17 cellular contexts compared by ENCODE assay signal in the genomic region with DNA sequence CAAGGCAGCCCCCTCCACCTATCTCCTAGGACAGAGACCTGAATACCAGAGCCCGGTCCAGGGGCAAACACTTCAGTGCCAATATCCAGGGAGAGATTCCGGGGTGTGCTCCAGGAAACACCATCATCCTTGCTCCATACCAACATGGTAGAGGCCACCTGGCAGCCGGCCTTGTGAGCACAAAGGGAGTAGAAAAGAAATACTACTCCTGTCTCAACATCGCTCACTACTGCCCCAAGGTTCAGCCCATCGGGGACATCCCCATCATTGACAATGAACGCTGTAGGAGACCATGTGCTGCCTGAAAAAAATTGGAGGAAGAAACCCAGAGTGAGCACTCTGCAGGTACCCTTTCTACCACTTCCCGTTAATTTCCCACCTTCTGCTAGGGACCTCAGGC. TPM values are rescaled to one million over a fixed set of nuclear protein-coding genes. Genes with fewer than 3 reads are reported as not detected.
DNase-seq lines count a peak whose midpoint lies in the region; ATAC-seq, FAIRE-seq and TF ChIP-seq lines count a peak whose summit lies in the region.
"Had no signal": no experiment of that assay in that cellular context is flagged by ENCODE, and none has a peak within 500 bp of the region (broad histone marks: within the 10 kb centered on the region; RNA-seq: fewer than 3 reads in every experiment).

No MANE protein-coding gene starts in this region.

- TF ChIP-seq RAD21 in K562 (CRISPR knock-in tag; conservative IDR thresholded peaks at IDR 0.05 in 1 of 2, IDR thresholded peaks at IDR 0.05 in 1 of 2) (no peak), neural cell (conservative IDR thresholded peaks at IDR 0.05) (no peak)

- H3K9me2 ChIP-seq in neural cell (ENCODE audit: insufficient read depth, low read length) = no peaks in the 10 kb centered on the region

- peaks cover 22% of the 10 kb centered on the region for H3K4me1 ChIP-seq in CD4-positive, CD25-positive, alpha-beta regulatory T cell (ENCODE audit: control insufficient read depth, insufficient read depth, low read length, poor library complexity, severe bottlenecking)
- H3K4me1 ChIP-seq in DND-41 (ENCODE audit: insufficient read depth, low read length) (peaks cover 34% of the 10 kb centered on the region), K562 (replicated peaks in 1 of 2; ENCODE audit: control insufficient read depth in 2 of 2, insufficient read depth in 2 of 2, low read length in 2 of 2) (peaks cover 13 to 43% of the 10 kb centered on the region in 2 experiments; a peak in 4 of 5 replicates)

- peak overlapping the region in 3 of 4 donors; percentile 2 to 91 (median 90) for H3K4me3 Mint-ChIP-seq in CD4-positive, CD25-positive, alpha-beta regulatory T cell

- peaks cover 9% of the 10 kb centered on the region for H3K9me1 ChIP-seq in K562 (ENCODE audit: control insufficient read depth, insufficient read depth, low read length)

- peaks cover 12% of the 10 kb centered on the region for H3K36me3 ChIP-seq in CD4-positive, CD25-positive, alpha-beta regulatory T cell (ENCODE audit: control insufficient read depth, insufficient read depth, low read length)
- peaks cover 15% of the 10 kb centered on the region for H3K36me3 ChIP-seq in DND-41 (ENCODE audit: insufficient read depth, low read length)
- peaks cover 55% of the 10 kb centered on the region; the same call in 2 of the 3 replicates for H3K36me3 ChIP-seq in K562 (ENCODE audit: control insufficient read depth, insufficient read depth, low read length)
- H3K36me3 ChIP-seq in neural cell (ENCODE audit: insufficient read depth, low read length) = no peaks in the 10 kb centered on the region

- in situ Hi-C loops in K562 (cut with MboI) = loop anchor here (5.0 kb wide), 1 partner anchor 199 kb away; a partner anchor contains a TSS

- H3K79me2 ChIP-seq in DND-41 (ENCODE audit: insufficient read depth, low read length) (peaks cover 11% of the 10 kb centered on the region), K562 (ENCODE audit: control insufficient read depth, insufficient read depth, low read length) (peaks cover 24% of the 10 kb centered on the region), neural cell (replicated peaks; ENCODE audit: insufficient read depth, low read length) (peaks cover 8% of the 10 kb centered on the region)

- TF ChIP-seq CTCF in DND-41 (IDR thresholded peaks at IDR 0.05; ENCODE audit: borderline replicate concordance, extremely low read depth, low read length, poor library complexity, severe bottlenecking) (no peak), K562 (IDR thresholded peaks at IDR 0.05 in 2 of 3, conservative IDR thresholded peaks at IDR 0.05 in 1 of 3; ENCODE audit: insufficient read depth in 2 of 3, low read depth in 1 of 3, low read length in 3 of 3) (no peak), neural cell (IDR thresholded peaks at IDR 0.05; ENCODE audit: poor library complexity, severe bottlenecking) (no peak)

- intact Hi-C loops in K562 (cut with micrococcal nuclease) = no loop called here
- intact Hi-C loops in left colon (cut with DNase I, micrococcal nuclease) = no loop called here

- peaks cover 0 to 1% (median 0%) of the 10 kb centered on the region in 7 donors for H3K9me3 Mint-ChIP-seq in CD4-positive, CD25-positive, alpha-beta regulatory T cell
- H3K9me3 Mint-ChIP-seq: activated naive CD4-positive, alpha-beta T cell treated with anti-CD3 and anti-CD28 coated beads, Interleukin-2, amount 50 U/mL, for 72 hours had no signal

- H3K9me3 ChIP-seq in CD4-positive, CD25-positive, alpha-beta regulatory T cell (ENCODE audit: control insufficient read depth in 2 of 2, low read length in 2 of 2) = no peaks in the 10 kb centered on the region
- H3K9me3 ChIP-seq in DND-41 (ENCODE audit: insufficient read depth, low read length, severe bottlenecking) (no peaks in the 10 kb centered on the region), K562 (replicated peaks; ENCODE audit: control insufficient read depth, insufficient read depth, low read depth, low read length) (no peaks in the 10 kb centered on the region), neural cell (ENCODE audit: low read length) (no peaks in the 10 kb centered on the region)

- H3K9ac ChIP-seq in DND-41 (ENCODE audit: low read depth, low read length) = no peak overlapping the region
- no peak overlapping the region for H3K9ac ChIP-seq in K562 (ENCODE audit: insufficient read depth in 1 of 2, low read depth in 2 of 2, low read length in 2 of 2)
- H3K9ac ChIP-seq in neural cell (ENCODE audit: low read length) = no peak overlapping the region

- peaks cover 4 to 37% (median 18%) of the 10 kb centered on the region in 4 donors for H3K4me1 Mint-ChIP-seq in CD4-positive, CD25-positive, alpha-beta regulatory T cell

- CTCF ChIA-PET in K562 (lab: Yijun Ruan, JAX; ENCODE audit: low intra/inter-chr PET ratio) = no interaction called here

- H3K27ac Mint-ChIP-seq in CD4-positive, CD25-positive, alpha-beta regulatory T cell = peak overlapping the region in 1 of 3 donors; percentile 95

- 83% methylated on average over 7 of the region's 7 CpGs for WGBS in K562 (ENCODE audit: insufficient coverage, low coverage, missing lambda C conversion rate)

- TF ChIP-seq POLR2A in K562 (conservative IDR thresholded peaks at IDR 0.05) = no peak

- POLR2A ChIA-PET in K562 (lab: Yijun Ruan, JAX) = interaction anchor here (0.6 to 6.2 kb wide), 4 partner anchors 16 to 209 kb away, joined by 3 to 91 read pairs (median 46); a partner anchor contains a TSS

- no peak overlapping the region for H3K27ac ChIP-seq in CD4-positive, CD25-positive, alpha-beta regulatory T cell (ENCODE audit: insufficient read depth, low read length, poor library complexity, severe bottlenecking)
- no peak overlapping the region for H3K27ac ChIP-seq in DND-41 (ENCODE audit: low read length)
- no peak overlapping the region for H3K27ac ChIP-seq in K562 (ENCODE audit: extremely low read depth, low read depth, low read length)
- H3K27ac ChIP-seq in neural cell (ENCODE audit: low read length) = no peak overlapping the region
- H3K27ac ChIP-seq: HL-60 had no signal

- H4K20me1 ChIP-seq in DND-41 (ENCODE audit: insufficient read depth, low read length) (no peaks in the 10 kb centered on the region), K562 (replicated peaks; ENCODE audit: control insufficient read depth, insufficient read depth, low read length) (no peaks in the 10 kb centered on the region), neural cell (ENCODE audit: insufficient read depth) (no peaks in the 10 kb centered on the region)

- no peaks in the 10 kb centered on the region for H3K27me3 Mint-ChIP-seq in CD4-positive, CD25-positive, alpha-beta regulatory T cell

- no peaks in the 10 kb centered on the region for H3K27me3 ChIP-seq in CD4-positive, CD25-positive, alpha-beta regulatory T cell (ENCODE audit: control insufficient read depth, insufficient read depth, low read length)
- no peaks in the 10 kb centered on the region for H3K27me3 ChIP-seq in DND-41 (ENCODE audit: insufficient read depth, low read length, poor library complexity)
- H3K27me3 ChIP-seq in K562 (ENCODE audit: control insufficient read depth in 2 of 2, insufficient read depth in 2 of 2, low read length in 2 of 2) = no peaks in the 10 kb centered on the region
- H3K27me3 ChIP-seq in neural cell (ENCODE audit: insufficient read depth, low read depth, low read length) = no peaks in the 10 kb centered on the region

- TF ChIP-seq EP300 in K562 (IDR thresholded peaks at IDR 0.05; ENCODE audit: low read length) = no peak
- no peak for TF ChIP-seq EP300 in neural cell (conservative IDR thresholded peaks at IDR 0.05; ENCODE audit: poor library complexity, severe bottlenecking)

- H3F3A ChIP-seq in neural cell (ENCODE audit: insufficient read depth, low read length, poor library complexity, severe bottlenecking) = no peaks in the 10 kb centered on the region

- no TSS peak for BruUV-seq in K562 (replicated peaks; lab: Mats Ljungman, UMichigan)

- peaks cover 15% of the 10 kb centered on the region for H3K36me3 Mint-ChIP-seq in CD4-positive, CD25-positive, alpha-beta regulatory T cell
- H3K36me3 Mint-ChIP-seq: activated naive CD4-positive, alpha-beta T cell treated with anti-CD3 and anti-CD28 coated beads, Interleukin-2, amount 50 U/mL, for 72 hours had no signal

- no peak overlapping the region for H3K4me3 ChIP-seq in CD4-positive, CD25-positive, alpha-beta regulatory T cell (ENCODE audit: low read depth, low read length)
- H3K4me3 ChIP-seq in DND-41 (ENCODE audit: low read depth in 1 of 2, low read length in 2 of 2) (no peak overlapping the region), K562 (no peak overlapping the region), neural cell (ENCODE audit: low read length) (peak overlapping the region; percentile 90)

- no peak for FAIRE-seq in K562 (lab: Jason Lieb, UNC)
- FAIRE-seq: bronchial epithelial cell had no signal

- ATAC-seq in CD4-positive, CD25-positive, alpha-beta regulatory T cell (ENCODE audit: low read depth in 2 of 2) = no peak
- ATAC-seq in DND-41 (ENCODE audit: insufficient read depth, low read depth) = no peak
- ATAC-seq in K562 = no peak
- no peak for ATAC-seq in left colon
- ATAC-seq: activated naive CD4-positive, alpha-beta T cell treated with anti-CD3 and anti-CD28 coated beads, Interleukin-2, amount 50 U/mL, for 72 hours; left lobe of liver had no signal

- H3K4me2 ChIP-seq in DND-41 (ENCODE audit: insufficient read depth, low read length) (peak overlapping the region; percentile 89; the same call in 1 of the 2 replicates), K562 (ENCODE audit: insufficient read depth, low read length) (no peak overlapping the region), neural cell (ENCODE audit: low read length) (no peak overlapping the region)

- H2AFZ ChIP-seq in DND-41 (ENCODE audit: low read depth, low read length) = no peak overlapping the region
- H2AFZ ChIP-seq in K562 (ENCODE audit: low read depth, low read length) = no peak overlapping the region
- no peak overlapping the region for H2AFZ ChIP-seq in neural cell (ENCODE audit: low read depth, low read length)

- no peak for DNase-seq in CD4-positive, CD25-positive, alpha-beta regulatory T cell
- DNase-seq in DND-41 (no peak), K562 (ENCODE audit: extremely low read depth in 1 of 4, low spot score in 3 of 4) (no peak), left colon (no peak), DMS79 (lab: John Stamatoyannopoulos, UW) (no peak), SHP77 (lab: John Stamatoyannopoulos, UW) (no peak)
- DNase-seq: activated CD8-positive, alpha-beta memory T cell treated with anti-CD3 and anti-CD28 coated beads for 24 hours; EL; KG1; NCI-H226; SHP77 treated with DMSO at 0.1 percent for 48 hours had no signal

RNA-seq across cellular contexts. Expression of a gene that starts 1.5 kb away (rescaled TPM):
- total RNA-seq in CD4-positive, CD25-positive, alpha-beta regulatory T cell = 29.1 TPM
- 10 to 100 TPM; 26.4 to 32.4 (median 29.7) TPM for polyA plus RNA-seq in CD4-positive, CD25-positive, alpha-beta regulatory T cell
- total RNA-seq in K562 (2011; cell fraction: chromatin; rRNA removed; ENCODE audit: low replicate concordance) = 67.7 and 179 TPM in 2 replicates
- total RNA-seq in K562 (2011; cell fraction: nucleolus; rRNA removed) = 199 and 231 TPM in 2 replicates
- total RNA-seq in K562 (2011; cell fraction: nucleoplasm; rRNA removed) = 148 and 162 TPM in 2 replicates
- total RNA-seq in K562 (2014; rRNA removed) (50.3 and 54.0 TPM in 2 replicates), K562 (2014; rRNA removed; fragmentation: Illumina TruSeq; extraction: Trizol) (30.9 and 33.6 TPM in 2 replicates), K562 (2015; rRNA removed; fragmentation: Illumina TruSeq; extraction: Trizol) (63.9 and 64.3 TPM in 2 replicates), K562 (2021) (44.8 and 51.0 TPM in 2 replicates), left colon (10 to 100 TPM; 33.1 to 63.5 TPM)
- polyA plus RNA-seq in K562 (2011; rRNA removed) (67.8 and 79.4 TPM in 2 replicates), K562 (2014; fragmentation: Illumina TruSeq; extraction: Trizol) (53.4 and 60.3 TPM in 2 replicates), K562 (2014; fragmentation: Nextera tagmentation; extraction: Ambion mirVana) (10 to 100 TPM; 14.8 to 20.6 TPM), K562 (2014; rRNA removed) (51.5 and 51.9 TPM in 2 replicates), neural cell (40.9 and 47.0 TPM in 2 replicates)
- 96.7 and 120 TPM in 2 replicates for polyA plus RNA-seq in K562 (2011; cell fraction: cytosol; rRNA removed)
- 72.0 and 94.4 TPM in 2 replicates for polyA plus RNA-seq in K562 (2011; cell fraction: nucleus; rRNA removed)
- polyA plus RNA-seq in K562 (2012) = 72.5 and 193 TPM in 2 replicates
- polyA minus RNA-seq in K562 (2011; rRNA and poly(A)+ RNA removed) = 39.7 and 44.9 TPM in 2 replicates
- 32.9 and 34.4 TPM in 2 replicates for polyA minus RNA-seq in K562 (2011; cell fraction: cytosol; rRNA and poly(A)+ RNA removed)
- 21.7 and 26.9 TPM in 2 replicates for polyA minus RNA-seq in K562 (2011; cell fraction: nucleus; rRNA and poly(A)+ RNA removed)
- 25.8 and 26.6 TPM in 2 replicates for polyA minus RNA-seq in neural cell

RNA-seq across cellular contexts. Expression of a gene that starts 17.6 kb away (rescaled TPM):
- total RNA-seq in CD4-positive, CD25-positive, alpha-beta regulatory T cell = 1.0 TPM
- not detected for polyA plus RNA-seq in CD4-positive, CD25-positive, alpha-beta regulatory T cell
- total RNA-seq in K562 (2011; cell fraction: chromatin; rRNA removed; ENCODE audit: low replicate concordance) = 13.6 and 22.5 TPM in 2 replicates
- total RNA-seq in K562 (2011; cell fraction: nucleolus; rRNA removed) = 16.0 and 16.6 TPM in 2 replicates
- 10.0 and 15.2 TPM in 2 replicates for total RNA-seq in K562 (2011; cell fraction: nucleoplasm; rRNA removed)
- total RNA-seq in K562 (2014; rRNA removed) (7.9 and 9.8 TPM in 2 replicates), K562 (2014; rRNA removed; fragmentation: Illumina TruSeq; extraction: Trizol) (7.3 and 10.3 TPM in 2 replicates), K562 (2015; rRNA removed; fragmentation: Illumina TruSeq; extraction: Trizol) (9.2 and 11.2 TPM in 2 replicates), K562 (2021) (13.6 and 18.6 TPM in 2 replicates), left colon (100 to 1,000 TPM; 763 to 988 TPM)
- polyA plus RNA-seq in K562 (2011; rRNA removed) (11.2 and 13.0 TPM in 2 replicates), K562 (2014; fragmentation: Illumina TruSeq; extraction: Trizol) (12.1 and 13.0 TPM in 2 replicates), K562 (2014; fragmentation: Nextera tagmentation; extraction: Ambion mirVana) (10 to 100 TPM in 1 of 2 experiments, 1 to 10 TPM in 1; 9.0 to 12.8 TPM), K562 (2014; rRNA removed) (13.6 TPM in 2 replicates), neural cell (0.09 and 0.46 TPM in 2 replicates)
- polyA plus RNA-seq in K562 (2011; cell fraction: cytosol; rRNA removed) = 9.9 and 10.0 TPM in 2 replicates
- 15.2 and 17.2 TPM in 2 replicates for polyA plus RNA-seq in K562 (2011; cell fraction: nucleus; rRNA removed)
- 10.3 and 17.3 TPM in 2 replicates for polyA plus RNA-seq in K562 (2012)
- 2.9 and 3.4 TPM in 2 replicates for polyA minus RNA-seq in K562 (2011; rRNA and poly(A)+ RNA removed)
- polyA minus RNA-seq in K562 (2011; cell fraction: cytosol; rRNA and poly(A)+ RNA removed) = 1.4 and 4.3 TPM in 2 replicates
- 4.2 and 5.8 TPM in 2 replicates for polyA minus RNA-seq in K562 (2011; cell fraction: nucleus; rRNA and poly(A)+ RNA removed)
- polyA minus RNA-seq in neural cell = 0.49 TPM in 1 of 2 replicates, not detected in the other
- total RNA-seq: temporal lobe had no signal

RNA-seq across cellular contexts. Expression of a gene that starts 33.6 kb away (rescaled TPM):
- total RNA-seq in CD4-positive, CD25-positive, alpha-beta regulatory T cell = 27.3 TPM
- polyA plus RNA-seq in CD4-positive, CD25-positive, alpha-beta regulatory T cell = 1 to 10 TPM; 2.3 to 6.8 (median 3.0) TPM
- total RNA-seq in K562 (2011; cell fraction: chromatin; rRNA removed; ENCODE audit: low replicate concordance) = 76.7 and 167 TPM in 2 replicates
- 343 and 450 TPM in 2 replicates for total RNA-seq in K562 (2011; cell fraction: nucleolus; rRNA removed)
- total RNA-seq in K562 (2011; cell fraction: nucleoplasm; rRNA removed) = 165 and 255 TPM in 2 replicates
- 197 and 320 TPM in 2 replicates for total RNA-seq in K562 (2014; rRNA removed)
- 24.2 and 51.2 TPM in 2 replicates for total RNA-seq in K562 (2014; rRNA removed; fragmentation: Illumina TruSeq; extraction: Trizol)
- 164 and 185 TPM in 2 replicates for total RNA-seq in K562 (2015; rRNA removed; fragmentation: Illumina TruSeq; extraction: Trizol)
- total RNA-seq in K562 (2021) = 227 and 299 TPM in 2 replicates
- polyA plus RNA-seq in K562 (2011; rRNA removed) = 35.3 and 91.9 TPM in 2 replicates
- 65.1 and 127 TPM in 2 replicates for polyA plus RNA-seq in K562 (2011; cell fraction: cytosol; rRNA removed)
- 111 and 176 TPM in 2 replicates for polyA plus RNA-seq in K562 (2011; cell fraction: nucleus; rRNA removed)
- polyA plus RNA-seq in K562 (2012) = 222 and 255 TPM in 2 replicates
- 49.0 and 89.3 TPM in 2 replicates for polyA plus RNA-seq in K562 (2014; fragmentation: Illumina TruSeq; extraction: Trizol)
- under 1 TPM; 0.27 to 0.62 TPM for polyA plus RNA-seq in K562 (2014; fragmentation: Nextera tagmentation; extraction: Ambion mirVana)
- polyA plus RNA-seq in K562 (2014; rRNA removed) = 81.7 and 86.4 TPM in 2 replicates
- 85.7 and 121 TPM in 2 replicates for polyA minus RNA-seq in K562 (2011; rRNA and poly(A)+ RNA removed)
- polyA minus RNA-seq in K562 (2011; cell fraction: cytosol; rRNA and poly(A)+ RNA removed) = 213 and 255 TPM in 2 replicates
- polyA minus RNA-seq in K562 (2011; cell fraction: nucleus; rRNA and poly(A)+ RNA removed) = 72.7 and 209 TPM in 2 replicates
- 120 and 128 TPM in 2 replicates for polyA plus RNA-seq in neural cell
- polyA minus RNA-seq in neural cell = 147 and 157 TPM in 2 replicates
- total RNA-seq in left colon = 100 to 1,000 TPM; 252 to 296 TPM

RNA-seq across cellular contexts. Expression of a gene that starts 36.3 kb away (rescaled TPM):
- 46.4 TPM for total RNA-seq in CD4-positive, CD25-positive, alpha-beta regulatory T cell
- 10 to 100 TPM; 29.4 to 33.5 (median 31.9) TPM for polyA plus RNA-seq in CD4-positive, CD25-positive, alpha-beta regulatory T cell
- 69.0 and 119 TPM in 2 replicates for total RNA-seq in K562 (2011; cell fraction: chromatin; rRNA removed; ENCODE audit: low replicate concordance)
- total RNA-seq in K562 (2011; cell fraction: nucleolus; rRNA removed) = 74.9 and 75.4 TPM in 2 replicates
- 62.5 and 71.7 TPM in 2 replicates for total RNA-seq in K562 (2011; cell fraction: nucleoplasm; rRNA removed)
- total RNA-seq in K562 (2014; rRNA removed) (42.0 and 61.8 TPM in 2 replicates), K562 (2014; rRNA removed; fragmentation: Illumina TruSeq; extraction: Trizol) (16.5 and 24.5 TPM in 2 replicates), K562 (2015; rRNA removed; fragmentation: Illumina TruSeq; extraction: Trizol) (38.5 and 42.9 TPM in 2 replicates), K562 (2021) (61.7 and 63.8 TPM in 2 replicates), left colon (10 to 100 TPM; 28.0 to 30.5 TPM)
- polyA plus RNA-seq in K562 (2011; rRNA removed) (29.1 and 49.4 TPM in 2 replicates), K562 (2014; fragmentation: Illumina TruSeq; extraction: Trizol) (56.5 and 61.4 TPM in 2 replicates), K562 (2014; fragmentation: Nextera tagmentation; extraction: Ambion mirVana) (1 to 10 TPM; 2.1 to 4.1 TPM), K562 (2014; rRNA removed) (41.2 and 44.9 TPM in 2 replicates), neural cell (102 and 121 TPM in 2 replicates)
- 39.1 and 46.6 TPM in 2 replicates for polyA plus RNA-seq in K562 (2011; cell fraction: cytosol; rRNA removed)
- 121 and 148 TPM in 2 replicates for polyA plus RNA-seq in K562 (2011; cell fraction: nucleus; rRNA removed)
- 70.5 and 80.9 TPM in 2 replicates for polyA plus RNA-seq in K562 (2012)
- 31.6 and 42.3 TPM in 2 replicates for polyA minus RNA-seq in K562 (2011; rRNA and poly(A)+ RNA removed)
- polyA minus RNA-seq in K562 (2011; cell fraction: cytosol; rRNA and poly(A)+ RNA removed) = 38.8 and 54.2 TPM in 2 replicates
- polyA minus RNA-seq in K562 (2011; cell fraction: nucleus; rRNA and poly(A)+ RNA removed) = 16.0 and 25.3 TPM in 2 replicates
- polyA minus RNA-seq in neural cell = 114 and 128 TPM in 2 replicates

RNA-seq across cellular contexts. Expression of a gene that starts 40.7 kb away (rescaled TPM):
- total RNA-seq in CD4-positive, CD25-positive, alpha-beta regulatory T cell = 0.20 TPM
- polyA plus RNA-seq in CD4-positive, CD25-positive, alpha-beta regulatory T cell = not detected
- total RNA-seq in K562 (2011; cell fraction: chromatin; rRNA removed; ENCODE audit: low replicate concordance) = 2.2 and 5.9 TPM in 2 replicates
- total RNA-seq in K562 (2011; cell fraction: nucleolus; rRNA removed) = 6.8 and 7.0 TPM in 2 replicates
- total RNA-seq in K562 (2011; cell fraction: nucleoplasm; rRNA removed) = 2.7 and 2.9 TPM in 2 replicates
- total RNA-seq in K562 (2014; rRNA removed) = 4.6 and 9.6 TPM in 2 replicates
- total RNA-seq in K562 (2014; rRNA removed; fragmentation: Illumina TruSeq; extraction: Trizol) = 1.4 and 1.9 TPM in 2 replicates
- 6.3 and 7.0 TPM in 2 replicates for total RNA-seq in K562 (2015; rRNA removed; fragmentation: Illumina TruSeq; extraction: Trizol)
- 9.9 and 12.4 TPM in 2 replicates for total RNA-seq in K562 (2021)
- polyA plus RNA-seq in K562 (2011; rRNA removed) = 2.6 and 4.1 TPM in 2 replicates
- polyA plus RNA-seq in K562 (2011; cell fraction: cytosol; rRNA removed) = 4.1 and 8.1 TPM in 2 replicates
- polyA plus RNA-seq in K562 (2011; cell fraction: nucleus; rRNA removed) = 3.8 and 4.9 TPM in 2 replicates
- 15.0 and 15.4 TPM in 2 replicates for polyA plus RNA-seq in K562 (2012)
- polyA plus RNA-seq in K562 (2014; fragmentation: Illumina TruSeq; extraction: Trizol) = 7.0 and 12.4 TPM in 2 replicates
- under 1 TPM in 1 of 2 experiments, not detected in 1; 0.03 TPM for polyA plus RNA-seq in K562 (2014; fragmentation: Nextera tagmentation; extraction: Ambion mirVana)
- polyA plus RNA-seq in K562 (2014; rRNA removed) = 9.1 and 10.4 TPM in 2 replicates
- polyA minus RNA-seq in K562 (2011; rRNA and poly(A)+ RNA removed) = 2.7 and 3.1 TPM in 2 replicates
- 6.1 and 6.5 TPM in 2 replicates for polyA minus RNA-seq in K562 (2011; cell fraction: cytosol; rRNA and poly(A)+ RNA removed)
- 5.0 and 8.6 TPM in 2 replicates for polyA minus RNA-seq in K562 (2011; cell fraction: nucleus; rRNA and poly(A)+ RNA removed)
- polyA plus RNA-seq in neural cell = 19.2 and 21.4 TPM in 2 replicates
- 28.8 and 36.3 TPM in 2 replicates for polyA minus RNA-seq in neural cell
- 1 to 10 TPM; 2.7 to 2.9 TPM for total RNA-seq in left colon

Comparison
In these comparisons a context has a peak if more than half of its experiments do, and no peak if none do; other contexts are left out.
1. RNA of a gene that starts 17.6 kb away (total RNA-seq): 763 to 988 TPM in left colon; 7.3 to 22.5 TPM in K562 and 1.0 TPM in CD4-positive, CD25-positive, alpha-beta regulatory T cell (single experiment); every median in the first group is over 10 times any median in the second.